ENCODE assay signal across 17 cellular contexts in genomic region chr17:1170739-1171138, GRCh38. TPM values are rescaled to one million over a fixed set of nuclear protein-coding genes. Genes with fewer than 3 reads are reported as not detected.
DNase-seq lines count a peak whose midpoint lies in the region; ATAC-seq and TF ChIP-seq lines count a peak whose summit lies in the region.
"Had no signal": no experiment of that assay in that cellular context is flagged by ENCODE, and none has a peak within 500 bp of the region (broad histone marks: within the 10 kb centered on the region; RNA-seq: fewer than 3 reads in every experiment).

No MANE protein-coding gene starts in this region.

- TF ChIP-seq CTCF in DOHH2 (IDR thresholded peaks at IDR 0.05; ENCODE audit: low read depth, low read length, poor library complexity, severe bottlenecking) (peak; percentile 71), WTC11 (IDR thresholded peaks at IDR 0.05) (peak; percentile 72), nephron progenitor cell (IDR thresholded peaks at IDR 0.05) (peak; percentile 37)

- peak; percentile 80 for DNase-seq in H7
- DNase-seq in WTC11 (ENCODE audit: low spot score), result peak; percentile 54
- no peak for DNase-seq in nephron progenitor cell
- DNase-seq in cerebellar cortex (ENCODE audit: low spot score), result no peak
- no peak for DNase-seq in stimulated activated CD4-positive, alpha-beta T cell treated with anti-CD3 and anti-CD28 coated beads, Interleukin-4, amount 100 ng/mL, for 1 hour
- DNase-seq in HuH-7.5 (ENCODE audit: low spot score), result no peak
- DNase-seq in NCI-H510A treated with DMSO at 0.1 percent for 48 hours (lab: John Stamatoyannopoulos, UW), result no peak
- DNase-seq: activated CD4-positive, alpha-beta T cell treated with anti-CD3 and anti-CD28 coated beads, Interleukin-2, amount 10 ng/mL, durations not matched to agents 24 days and 14 days; activated T-cell treated with anti-CD3 and anti-CD28 coated beads, Interleukin-2, amount 50 U/mL, for 72 hours; CD4-positive, CD25-positive, alpha-beta regulatory T cell; cortex of kidney; left lung; NCI-H2029 treated with DMSO at 0.1 percent for 48 hours; NCI-H69; testis had no signal

- no peaks in the 10 kb centered on the region for H3K9me3 Mint-ChIP-seq in WTC11
- H3K9me3 Mint-ChIP-seq in nephron progenitor cell, result no peaks in the 10 kb centered on the region
- H3K9me3 Mint-ChIP-seq: activated CD4-positive, alpha-beta T cell treated with anti-CD3 and anti-CD28 coated beads, Interleukin-2, amount 10 ng/mL, durations not matched to agents 24 days and 14 days; activated T-cell treated with anti-CD3 and anti-CD28 coated beads, Interleukin-2, amount 50 U/mL, for 72 hours had no signal

- H3K4me3 Mint-ChIP-seq in WTC11 (no peak overlapping the region), nephron progenitor cell (no peak overlapping the region)
- H3K4me3 Mint-ChIP-seq: activated CD4-positive, alpha-beta T cell treated with anti-CD3 and anti-CD28 coated beads, Interleukin-2, amount 10 ng/mL, durations not matched to agents 24 days and 14 days; activated T-cell treated with anti-CD3 and anti-CD28 coated beads, Interleukin-2, amount 50 U/mL, for 72 hours; CD4-positive, CD25-positive, alpha-beta regulatory T cell had no signal

- POLR2A ChIA-PET in WTC11 (lab: Charles Lee), result no interaction called here

- H3K4me1 Mint-ChIP-seq in WTC11 (no peaks in the 10 kb centered on the region), nephron progenitor cell (peaks cover 69% of the 10 kb centered on the region)
- H3K4me1 Mint-ChIP-seq: activated CD4-positive, alpha-beta T cell treated with anti-CD3 and anti-CD28 coated beads, Interleukin-2, amount 10 ng/mL, durations not matched to agents 24 days and 14 days; CD4-positive, CD25-positive, alpha-beta regulatory T cell had no signal

- H3K4me3 ChIP-seq in DOHH2 (ENCODE audit: low read length) (no peak overlapping the region), H7 (ENCODE audit: insufficient read depth, low read depth, low read length) (no peak overlapping the region)
- H3K4me3 ChIP-seq: left lung, testis had no signal

- H3K27ac ChIP-seq in DOHH2 (ENCODE audit: low read depth, low read length), result no peak overlapping the region
- H3K27ac ChIP-seq: left lung, testis had no signal

- peak; percentile 64 for ATAC-seq in WTC11
- ATAC-seq: activated T-cell treated with anti-CD3 and anti-CD28 coated beads, Interleukin-2, amount 50 U/mL, for 72 hours; esophagus mucosa; left lung had no signal

- H3K27me3 ChIP-seq in DOHH2 (ENCODE audit: control insufficient read depth, low read length) (no peaks in the 10 kb centered on the region), H7 (ENCODE audit: control insufficient read depth, insufficient read depth, low read length) (no peaks in the 10 kb centered on the region)
- H3K27me3 ChIP-seq: left lung, testis had no signal

- CTCF ChIA-PET in WTC11 (lab: Charles Lee), result interaction anchor here (0.6 to 3.5 kb wide), 5 partner anchors 11 to 48 kb away, joined by 3 to 21 read pairs (median 3); no protein-coding TSS in a partner anchor

- H3K9me2 ChIP-seq in DOHH2 (replicated peaks; ENCODE audit: control insufficient read depth, low read length), result no peaks in the 10 kb centered on the region

- H3K27me3 Mint-ChIP-seq in WTC11 (ENCODE audit: low read depth), result no peaks in the 10 kb centered on the region
- H3K27me3 Mint-ChIP-seq in nephron progenitor cell (ENCODE audit: low read depth, poor library complexity), result peaks cover 5% of the 10 kb centered on the region
- H3K27me3 Mint-ChIP-seq: activated CD4-positive, alpha-beta T cell treated with anti-CD3 and anti-CD28 coated beads, Interleukin-2, amount 10 ng/mL, durations not matched to agents 24 days and 14 days had no signal

- H3K79me2 ChIP-seq in DOHH2 (ENCODE audit: control insufficient read depth, low read length), result peaks cover 100% of the 10 kb centered on the region

- H3K4me1 ChIP-seq in DOHH2 (ENCODE audit: control insufficient read depth, low read length), result peaks cover 41% of the 10 kb centered on the region
- H3K4me1 ChIP-seq: testis had no signal

- H4K20me1 ChIP-seq in DOHH2 (ENCODE audit: control insufficient read depth, insufficient read depth, low read depth, low read length), result peaks cover 37% of the 10 kb centered on the region

- no peaks in the 10 kb centered on the region for H3K36me3 Mint-ChIP-seq in WTC11
- H3K36me3 Mint-ChIP-seq in nephron progenitor cell (ENCODE audit: low read depth), result peaks cover 15% of the 10 kb centered on the region
- H3K36me3 Mint-ChIP-seq: CD4-positive, CD25-positive, alpha-beta regulatory T cell had no signal

- H3K36me3 ChIP-seq in DOHH2 (ENCODE audit: control insufficient read depth, low read length), result peaks cover 47% of the 10 kb centered on the region
- H3K36me3 ChIP-seq in H7 (replicated peaks; ENCODE audit: control insufficient read depth, insufficient read depth, low read length), result no peaks in the 10 kb centered on the region

- H3K9me3 ChIP-seq in DOHH2 (ENCODE audit: control insufficient read depth, insufficient read depth, low read length), result no peaks in the 10 kb centered on the region
- H3K9me3 ChIP-seq: left lung, testis had no signal

- H3F3A ChIP-seq in DOHH2 (ENCODE audit: control insufficient read depth, insufficient read depth), result no peaks in the 10 kb centered on the region

- H3K27ac Mint-ChIP-seq in WTC11, result no peak overlapping the region; the same call in 1 of the 2 replicates
- no peak overlapping the region for H3K27ac Mint-ChIP-seq in nephron progenitor cell
- H3K27ac Mint-ChIP-seq: activated CD4-positive, alpha-beta T cell treated with anti-CD3 and anti-CD28 coated beads, Interleukin-2, amount 10 ng/mL, durations not matched to agents 24 days and 14 days; activated T-cell treated with anti-CD3 and anti-CD28 coated beads, Interleukin-2, amount 50 U/mL, for 72 hours had no signal

- no peak overlapping the region for H3K4me2 ChIP-seq in DOHH2 (ENCODE audit: low read length)

TF ChIP-seq in WTC11, 78 proteins besides CTCF, POLR2A, EP300 and RAD21 (continues in another document):
- TF ChIP-seq JAZF1 (CRISPR knock-in tag; IDR thresholded peaks at IDR 0.05), result no peak
- TF ChIP-seq, protein P1, sequence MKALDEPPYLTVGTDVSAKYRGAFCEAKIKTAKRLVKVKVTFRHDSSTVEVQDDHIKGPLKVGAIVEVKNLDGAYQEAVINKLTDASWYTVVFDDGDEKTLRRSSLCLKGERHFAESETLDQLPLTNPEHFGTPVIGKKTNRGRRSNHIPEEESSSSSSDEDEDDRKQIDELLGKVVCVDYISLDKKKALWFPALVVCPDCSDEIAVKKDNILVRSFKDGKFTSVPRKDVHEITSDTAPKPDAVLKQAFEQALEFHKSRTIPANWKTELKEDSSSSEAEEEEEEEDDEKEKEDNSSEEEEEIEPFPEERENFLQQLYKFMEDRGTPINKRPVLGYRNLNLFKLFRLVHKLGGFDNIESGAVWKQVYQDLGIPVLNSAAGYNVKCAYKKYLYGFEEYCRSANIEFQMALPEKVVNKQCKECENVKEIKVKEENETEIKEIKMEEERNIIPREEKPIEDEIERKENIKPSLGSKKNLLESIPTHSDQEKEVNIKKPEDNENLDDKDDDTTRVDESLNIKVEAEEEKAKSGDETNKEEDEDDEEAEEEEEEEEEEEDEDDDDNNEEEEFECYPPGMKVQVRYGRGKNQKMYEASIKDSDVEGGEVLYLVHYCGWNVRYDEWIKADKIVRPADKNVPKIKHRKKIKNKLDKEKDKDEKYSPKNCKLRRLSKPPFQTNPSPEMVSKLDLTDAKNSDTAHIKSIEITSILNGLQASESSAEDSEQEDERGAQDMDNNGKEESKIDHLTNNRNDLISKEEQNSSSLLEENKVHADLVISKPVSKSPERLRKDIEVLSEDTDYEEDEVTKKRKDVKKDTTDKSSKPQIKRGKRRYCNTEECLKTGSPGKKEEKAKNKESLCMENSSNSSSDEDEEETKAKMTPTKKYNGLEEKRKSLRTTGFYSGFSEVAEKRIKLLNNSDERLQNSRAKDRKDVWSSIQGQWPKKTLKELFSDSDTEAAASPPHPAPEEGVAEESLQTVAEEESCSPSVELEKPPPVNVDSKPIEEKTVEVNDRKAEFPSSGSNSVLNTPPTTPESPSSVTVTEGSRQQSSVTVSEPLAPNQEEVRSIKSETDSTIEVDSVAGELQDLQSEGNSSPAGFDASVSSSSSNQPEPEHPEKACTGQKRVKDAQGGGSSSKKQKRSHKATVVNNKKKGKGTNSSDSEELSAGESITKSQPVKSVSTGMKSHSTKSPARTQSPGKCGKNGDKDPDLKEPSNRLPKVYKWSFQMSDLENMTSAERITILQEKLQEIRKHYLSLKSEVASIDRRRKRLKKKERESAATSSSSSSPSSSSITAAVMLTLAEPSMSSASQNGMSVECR (CRISPR knock-in tag; IDR thresholded peaks at IDR 0.05; ENCODE audit: borderline replicate concordance), result no peak
- TF ChIP-seq ZBTB43 (CRISPR knock-in tag; IDR thresholded peaks at IDR 0.05), result no peak
- no peak for TF ChIP-seq NFE2L1 (CRISPR knock-in tag; IDR thresholded peaks at IDR 0.05)
- TF ChIP-seq GABPB1 (CRISPR knock-in tag; IDR thresholded peaks at IDR 0.05), result no peak
- no peak for TF ChIP-seq TEAD1 (CRISPR knock-in tag; IDR thresholded peaks at IDR 0.05)
- TF ChIP-seq JUN (CRISPR knock-in tag; IDR thresholded peaks at IDR 0.05), result no peak
- TF ChIP-seq ZNF263 (CRISPR knock-in tag; IDR thresholded peaks at IDR 0.05; ENCODE audit: low read depth), result no peak
- TF ChIP-seq NFATC4 (CRISPR knock-in tag; IDR thresholded peaks at IDR 0.05), result no peak
- no peak for TF ChIP-seq USF1 (CRISPR knock-in tag; IDR thresholded peaks at IDR 0.05)

RNA-seq across cellular contexts. Expression of gene ABR, which starts 9.0 kb away (rescaled TPM):
- total RNA-seq in H7 (2014; rRNA removed; shearing (Covaris generic)), result 24.6 and 31.6 TPM in 2 replicates
- 38.0 to 43.7 TPM (median 41.0 TPM) in 3 replicates for total RNA-seq in WTC11 (2021)

Comparison
In these comparisons a context has a peak if more than half of its experiments do, and no peak if none do; other contexts are left out.
1. DNase-seq: peak in H7 (single experiment) and WTC11 (single experiment); none in nephron progenitor cell (single experiment), cerebellar cortex (single experiment), stimulated activated CD4-positive, alpha-beta T cell treated with anti-CD3 and anti-CD28 coated beads, Interleukin-4, amount 100 ng/mL, for 1 hour (single experiment), HuH-7.5 (single experiment) and NCI-H510A treated with DMSO at 0.1 percent for 48 hours (single experiment).
2. Peak in every context shown above with its lines, with median percentiles within 50 percentile points of each other: CTCF ChIP-seq.